ENCODE assay signal across 8 cellular contexts in the genomic region with DNA sequence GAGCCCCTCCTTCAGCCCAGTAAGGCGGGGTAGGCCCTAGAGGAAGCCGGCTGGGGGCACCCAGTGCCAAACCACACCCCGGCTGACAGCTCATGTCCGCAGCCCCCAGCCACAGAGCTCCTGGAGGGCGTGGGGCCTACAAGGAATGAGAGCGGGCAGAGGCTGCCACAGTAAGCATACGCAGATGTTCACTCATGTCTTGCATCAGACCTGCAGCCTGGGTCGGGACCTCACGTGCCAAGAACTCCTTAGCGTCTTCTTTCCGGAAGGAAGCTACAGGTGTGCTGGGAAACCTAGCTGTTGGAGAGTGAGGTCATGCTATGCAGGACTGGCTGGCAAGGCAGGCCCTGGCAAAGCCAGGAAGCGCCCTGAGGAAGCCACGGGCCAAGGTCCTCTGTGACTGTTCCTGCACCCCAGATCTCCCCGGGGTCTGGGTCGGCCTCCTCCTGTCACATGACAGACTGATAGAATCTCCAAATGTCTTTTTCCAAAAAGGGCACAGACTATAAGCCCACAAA. TPM values are rescaled to one million over a fixed set of nuclear protein-coding genes. Genes with fewer than 3 reads are reported as not detected.
DNase-seq lines count a peak whose midpoint lies in the region; ATAC-seq and TF ChIP-seq lines count a peak whose summit lies in the region.

No MANE protein-coding gene starts in this region.

- no peak overlapping the region for H2BK12ac ChIP-seq in H9 (ENCODE audit: insufficient read length, low read depth, low read length)

- H3K4me1 Mint-ChIP-seq in H9 = peaks cover 22 to 36% of the 10 kb centered on the region in 2 experiments

- H3K36me3 Mint-ChIP-seq in H9 (ENCODE audit: insufficient read depth in 1 of 3, low read depth in 3 of 3) = peaks cover 5 to 16% (median 12%) of the 10 kb centered on the region in 3 experiments

- no peak overlapping the region for H3K4ac ChIP-seq in H9 (ENCODE audit: low read depth, low read length)

- H3K4me3 Mint-ChIP-seq in H9 = peak overlapping the region; percentile 78 to 81

- H3K4me1 ChIP-seq in H9 (ENCODE audit: insufficient read depth, low read length) (peaks cover 6% of the 10 kb centered on the region; the same call in 1 of the 2 replicates), foreskin keratinocyte (peaks cover 12% of the 10 kb centered on the region), smooth muscle cell (ENCODE audit: low read depth) (peaks cover 27% of the 10 kb centered on the region)

- H3K56ac ChIP-seq in H9 (ENCODE audit: insufficient read length, low read depth, low read length) = no peak overlapping the region

- no peak overlapping the region for H2BK5ac ChIP-seq in H9 (ENCODE audit: insufficient read length, low read length)

- peaks cover 11% of the 10 kb centered on the region for H3K23me2 ChIP-seq in H9 (ENCODE audit: insufficient read length, low read depth, low read length, poor library complexity, severe bottlenecking)

- WGBS in H9 (ENCODE audit: extremely low coverage, insufficient read length, low lambda C conversion rate) = no CpG with 5 or more reads among the region's 15 CpGs
- 84% methylated on average over 15 of the region's 15 CpGs for WGBS in smooth muscle cell (ENCODE audit: low lambda C conversion rate)

- H3K14ac ChIP-seq in H9 (ENCODE audit: insufficient read depth, low read length) = no peak overlapping the region

- H2AFZ ChIP-seq in H9 (ENCODE audit: low read length) (no peak overlapping the region), smooth muscle cell (ENCODE audit: low read depth) (no peak overlapping the region)

- H3K79me2 ChIP-seq in H9 (ENCODE audit: insufficient read depth, low read length) = peaks cover 26% of the 10 kb centered on the region; the same call in 1 of the 2 replicates
- peaks cover 62% of the 10 kb centered on the region for H3K79me2 ChIP-seq in smooth muscle cell (ENCODE audit: low read depth)

- H4K91ac ChIP-seq in H9 (ENCODE audit: insufficient read length, low read depth, low read length) = no peak overlapping the region

- TF ChIP-seq CTCF in 22Rv1 (IDR thresholded peaks at IDR 0.05) (no peak), H9 (conservative IDR thresholded peaks at IDR 0.05) (no peak), VCaP (conservative IDR thresholded peaks at IDR 0.05) (no peak), foreskin keratinocyte (conservative IDR thresholded peaks at IDR 0.05) (no peak), smooth muscle cell (IDR thresholded peaks at IDR 0.05; ENCODE audit: borderline replicate concordance, insufficient read depth, poor library complexity, severe bottlenecking) (no peak)

- DNase-seq in H9 (no peak), foreskin keratinocyte (peak; percentile 89 to 97), smooth muscle cell (lab: John Stamatoyannopoulos, UW; ENCODE audit: unreplicated experiment) (no peak), NCI-H1417 treated with DMSO at 0.1 percent for 48 hours (lab: John Stamatoyannopoulos, UW) (no peak)

- H3K27me3 ChIP-seq in H9 (ENCODE audit: insufficient read depth, low read length) (no peaks in the 10 kb centered on the region), foreskin keratinocyte (no peaks in the 10 kb centered on the region), smooth muscle cell (ENCODE audit: low read depth) (no peaks in the 10 kb centered on the region)

- no peak overlapping the region for H4K5ac ChIP-seq in H9 (ENCODE audit: insufficient read length, low read depth, low read length)

- H3K27ac ChIP-seq in 22Rv1 = peak overlapping the region; percentile 86
- no peak overlapping the region for H3K27ac ChIP-seq in H9 (ENCODE audit: insufficient read length, low read depth, low read length)
- peak overlapping the region; percentile 80 for H3K27ac ChIP-seq in VCaP
- peak overlapping the region; percentile 60 for H3K27ac ChIP-seq in foreskin keratinocyte
- H3K27ac ChIP-seq in smooth muscle cell (ENCODE audit: low read depth) = peak overlapping the region; percentile 79

- H3K27me3 Mint-ChIP-seq in H9 (ENCODE audit: low read depth) = no peaks in the 10 kb centered on the region; the same call in 1 of the 2 replicates

- ATAC-seq in foreskin keratinocyte (peak; percentile 69), GM19351 (IDR thresholded peaks at IDR 0.05; ENCODE audit: unreplicated experiment) (no peak), HG03520 (IDR thresholded peaks at IDR 0.05; ENCODE audit: unreplicated experiment) (no peak)

- H4K20me1 ChIP-seq in H9 (ENCODE audit: control insufficient read depth, insufficient read depth, insufficient read length) (no peaks in the 10 kb centered on the region), smooth muscle cell (ENCODE audit: low read depth) (peaks cover 62% of the 10 kb centered on the region)

- H3K18ac ChIP-seq in H9 (ENCODE audit: insufficient read length, low read depth, low read length) = no peak overlapping the region

- H2BK15ac ChIP-seq in H9 (ENCODE audit: low read depth, low read length) = no peak overlapping the region

- H2BK20ac ChIP-seq in H9 (ENCODE audit: low read depth, low read length, poor library complexity, severe bottlenecking) = no peak overlapping the region

- peak overlapping the region; percentile 73 for H3K4me2 ChIP-seq in H9 (ENCODE audit: insufficient read depth, insufficient read length, low read length)
- H3K4me2 ChIP-seq in smooth muscle cell = peak overlapping the region; percentile 90

- H3K4me3 ChIP-seq in smooth muscle cell = peak overlapping the region; percentile 98

- H2BK120ac ChIP-seq in H9 (ENCODE audit: low read depth, low read length, poor library complexity, severe bottlenecking) = no peak overlapping the region

- H3F3A ChIP-seq in smooth muscle cell (ENCODE audit: low read depth) = no peaks in the 10 kb centered on the region

- no peak overlapping the region for H4K8ac ChIP-seq in H9 (replicated peaks; ENCODE audit: insufficient read length, low read depth, low read length)

- H3K36me3 ChIP-seq in smooth muscle cell (ENCODE audit: low read depth) = no peaks in the 10 kb centered on the region

- no peak overlapping the region for H3K23ac ChIP-seq in H9 (ENCODE audit: insufficient read length, low read depth, low read length)

- no peak overlapping the region for H3T11ph ChIP-seq in H9 (ENCODE audit: low read length)

- H3K9ac ChIP-seq in H9 (ENCODE audit: extremely low read depth, insufficient read length, low read length) (peak overlapping the region; percentile 77), smooth muscle cell (ENCODE audit: low read depth) (peak overlapping the region; percentile 88)

- peaks cover 23% of the 10 kb centered on the region for H3K79me1 ChIP-seq in H9 (ENCODE audit: insufficient read depth, low read depth, low read length, poor library complexity, severe bottlenecking)

- no peaks in the 10 kb centered on the region; a peak in 1 of 5 replicates for H3K9me3 Mint-ChIP-seq in H9

- no peak overlapping the region for H2AK5ac ChIP-seq in H9 (ENCODE audit: insufficient read length, low read length)

- H3K27ac Mint-ChIP-seq in H9 = no peak overlapping the region; a peak in 1 of 7 replicates

- no peaks in the 10 kb centered on the region for H3K9me3 ChIP-seq in H9 (ENCODE audit: control insufficient read depth, low read depth, low read length)
- no peaks in the 10 kb centered on the region for H3K9me3 ChIP-seq in smooth muscle cell (replicated peaks; ENCODE audit: low read depth)

RNA-seq across cellular contexts. Expression of a gene that starts 1.6 kb away (rescaled TPM):
- total RNA-seq in H9 (2021) = 64.2 and 70.9 TPM in 2 replicates
- total RNA-seq in foreskin keratinocyte = 58.5 and 67.3 TPM in 2 replicates
- 52.3 and 60.4 TPM in 2 replicates for polyA plus RNA-seq in foreskin keratinocyte
- 23.2 and 27.2 TPM in 2 replicates for total RNA-seq in smooth muscle cell
- polyA plus RNA-seq in smooth muscle cell = 27.9 and 32.7 TPM in 2 replicates

RNA-seq across cellular contexts. Expression of a gene that starts 11.5 kb away (rescaled TPM):
- total RNA-seq in H9 (2021) (7.1 and 10.2 TPM in 2 replicates), foreskin keratinocyte (0.60 and 0.78 TPM in 2 replicates), smooth muscle cell (13.1 and 30.9 TPM in 2 replicates)
- polyA plus RNA-seq in foreskin keratinocyte (1.9 and 2.0 TPM in 2 replicates), smooth muscle cell (185 and 193 TPM in 2 replicates)

RNA-seq across cellular contexts. Expression of a gene that starts 18.3 kb away (rescaled TPM):
- 11.9 and 12.1 TPM in 2 replicates for total RNA-seq in H9 (2021)
- total RNA-seq in foreskin keratinocyte = 1.8 and 2.9 TPM in 2 replicates
- 2.1 and 2.6 TPM in 2 replicates for polyA plus RNA-seq in foreskin keratinocyte
- 3.0 and 4.4 TPM in 2 replicates for total RNA-seq in smooth muscle cell
- 8.7 and 16.8 TPM in 2 replicates for polyA plus RNA-seq in smooth muscle cell

RNA-seq across cellular contexts. Expression of a gene that starts 18.6 kb away (rescaled TPM):
- total RNA-seq in H9 (2021) (15.3 and 18.4 TPM in 2 replicates), foreskin keratinocyte (12.8 and 14.7 TPM in 2 replicates), smooth muscle cell (14.4 and 21.8 TPM in 2 replicates)
- polyA plus RNA-seq in foreskin keratinocyte (21.5 and 25.7 TPM in 2 replicates), smooth muscle cell (40.2 and 56.8 TPM in 2 replicates)

RNA-seq across cellular contexts. Expression of a gene that starts 24.1 kb away (rescaled TPM):
- total RNA-seq in H9 (2021) (49.1 and 50.4 TPM in 2 replicates), foreskin keratinocyte (30.1 and 34.2 TPM in 2 replicates), smooth muscle cell (12.1 and 15.1 TPM in 2 replicates)
- polyA plus RNA-seq in foreskin keratinocyte (46.0 and 50.0 TPM in 2 replicates), smooth muscle cell (33.5 and 41.2 TPM in 2 replicates)

Comparison
In these comparisons a context has a peak if more than half of its experiments do, and no peak if none do; other contexts are left out.
1. DNase-seq: peak in foreskin keratinocyte (2 of 2); none in H9 (single experiment), smooth muscle cell (single experiment) and NCI-H1417 treated with DMSO at 0.1 percent for 48 hours (single experiment).